Comparison of ENCODE assay signal across 17 cellular contexts in the genomic region with DNA sequence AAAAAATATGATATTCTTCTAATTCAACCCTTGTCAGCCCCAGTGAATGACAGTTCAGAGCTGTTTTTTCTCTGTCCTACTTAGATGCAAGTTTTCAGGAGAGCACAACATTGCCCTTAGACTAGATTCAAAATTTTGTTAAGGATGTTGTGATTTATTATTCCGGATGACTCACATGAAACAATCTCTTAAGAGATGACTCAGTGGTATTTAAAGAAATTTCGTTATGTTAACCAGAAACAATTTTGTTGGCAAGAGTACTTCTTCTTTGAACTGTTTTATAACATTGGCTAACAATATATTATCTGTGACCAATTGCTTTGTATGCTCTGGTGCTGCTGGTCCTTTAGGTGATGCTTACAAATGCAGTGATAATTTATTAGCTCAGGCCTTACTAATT.
DNase-seq lines count a peak whose midpoint lies in the region; ATAC-seq and TF ChIP-seq lines count a peak whose summit lies in the region.
"Had no signal": no experiment of that assay in that cellular context is flagged by ENCODE, and none has a peak within 500 bp of the region (broad histone marks: within the 10 kb centered on the region; RNA-seq: fewer than 3 reads in every experiment).

No MANE protein-coding gene starts in this region.

- no peak for TF ChIP-seq CTCF in astrocyte of the spinal cord (IDR thresholded peaks at IDR 0.05; ENCODE audit: low read depth, low read length)

- peak; percentile 77 for DNase-seq in A172 (ENCODE audit: low spot score)
- DNase-seq in LHCN-M2 (ENCODE audit: low read depth) = peak; percentile 0
- peak; percentile 65 for DNase-seq in astrocyte of the spinal cord (ENCODE audit: low read depth, low spot score)
- DNase-seq in fibroblast of the conjunctiva (ENCODE audit: low read depth) = peak; percentile 9
- no peak for DNase-seq in stimulated activated CD4-positive, alpha-beta T cell treated with anti-CD3 and anti-CD28 coated beads, Interleukin-4, amount 100 ng/mL, for 24 hours
- DNase-seq in MV-4-11 (lab: John Stamatoyannopoulos, UW) = no peak
- DNase-seq: C1 segment of cervical spinal cord, COR-L47, HCEC 1CT, NCI-H1105, NCI-H187, NCI-H774, SIG-M5 had no signal

- ATAC-seq in HG02759 (IDR thresholded peaks at IDR 0.05; ENCODE audit: unreplicated experiment) (no peak), HG02678 (IDR thresholded peaks at IDR 0.05; ENCODE audit: unreplicated experiment) (no peak)
- ATAC-seq: K562, Panc1 had no signal

- in situ Hi-C loops in astrocyte of the spinal cord (cut with HindIII; ENCODE audit: low sequenced_read_pairs) = no loop called here

- H3K4me3 ChIP-seq in astrocyte of the spinal cord (ENCODE audit: low read depth, low read length) = no peak overlapping the region
- H3K4me3 ChIP-seq: K562 had no signal

Comparison
In these comparisons a context has a peak if more than half of its experiments do, and no peak if none do; other contexts are left out.
1. DNase-seq: peak in A172 (single experiment), LHCN-M2 (single experiment), astrocyte of the spinal cord (single experiment) and fibroblast of the conjunctiva (single experiment); none in stimulated activated CD4-positive, alpha-beta T cell treated with anti-CD3 and anti-CD28 coated beads, Interleukin-4, amount 100 ng/mL, for 24 hours (single experiment) and MV-4-11 (single experiment).